Comparison of ENCODE assay signal across 11 cellular contexts in the genomic region with DNA sequence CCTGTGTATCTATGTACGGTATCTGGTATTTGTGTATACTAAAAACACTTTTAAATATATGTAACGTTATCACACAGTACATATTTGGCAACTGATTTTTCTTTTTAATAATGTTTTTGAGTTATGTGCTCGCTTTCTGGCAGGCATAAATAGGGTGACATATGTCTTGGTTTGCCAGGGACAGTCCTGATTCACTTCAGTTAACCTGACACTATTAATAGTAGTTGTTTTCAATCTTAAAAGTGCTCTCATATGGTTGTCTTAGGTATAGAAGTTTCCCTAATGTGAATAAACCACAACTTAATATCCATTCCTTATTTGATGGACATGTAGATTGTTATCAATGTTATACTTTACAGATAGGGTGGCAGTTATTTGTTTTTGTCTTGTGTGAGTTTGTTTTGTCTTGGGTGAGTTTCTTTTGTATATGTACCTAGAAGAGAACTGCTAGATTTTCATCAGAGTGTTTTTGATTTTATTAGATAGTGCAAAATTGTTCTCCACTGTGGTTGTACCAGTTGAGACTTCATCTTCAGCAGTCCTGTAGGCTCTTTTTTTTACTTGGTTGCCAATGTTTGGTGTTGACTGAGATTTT. TPM values are rescaled to one million over a fixed set of nuclear protein-coding genes. Genes with fewer than 3 reads are reported as not detected.
DNase-seq lines count a peak whose midpoint lies in the region; FAIRE-seq and TF ChIP-seq lines count a peak whose summit lies in the region.
"Had no signal": no experiment of that assay in that cellular context is flagged by ENCODE, and none has a peak within 500 bp of the region (broad histone marks: within the 10 kb centered on the region; RNA-seq: fewer than 3 reads in every experiment).

No MANE protein-coding gene starts in this region.

- no peak overlapping the region for H4K91ac ChIP-seq in H1 (replicated peaks; ENCODE audit: insufficient read length, low read length)

- peaks cover 0 to 1% (median 0%) of the 10 kb centered on the region in 3 donors for H3K27me3 Mint-ChIP-seq in CD14-positive monocyte (ENCODE audit: low read depth in 3 of 3)

- H3K23me2 ChIP-seq in H1 (ENCODE audit: low read depth, low read length), result no peaks in the 10 kb centered on the region

- H3K56ac ChIP-seq in H1 (replicated peaks; ENCODE audit: insufficient read length, low read depth, low read length), result no peak overlapping the region

- H2BK12ac ChIP-seq in H1 (ENCODE audit: low read depth, low read length), result no peak overlapping the region

- peaks cover 37% of the 10 kb centered on the region for H3K4me1 Mint-ChIP-seq in CD14-positive monocyte

- H3K36me3 ChIP-seq in H1 (ENCODE audit: control insufficient read depth in 2 of 4, insufficient read depth in 4 of 4, low read length in 3 of 4) (peaks cover 0 to 20% (median 5%) of the 10 kb centered on the region in 4 experiments; a peak in 4 of 8 replicates), H7 (replicated peaks; ENCODE audit: control insufficient read depth, insufficient read depth, low read length) (no peaks in the 10 kb centered on the region), spleen (peaks cover 0 to 26% (median 2%) of the 10 kb centered on the region in 6 donors)

- no peak overlapping the region for H3K23ac ChIP-seq in H1 (ENCODE audit: insufficient read length)

- peaks cover 37 to 74% of the 10 kb centered on the region in 2 experiments for H4K20me1 ChIP-seq in H1 (replicated peaks in 1 of 2; ENCODE audit: control insufficient read depth in 1 of 2, insufficient read depth in 2 of 2, low read length in 2 of 2)

- peaks cover 0 to 19% (median 9%) of the 10 kb centered on the region in 4 experiments; a peak in 6 of 7 replicates for H3K4me1 ChIP-seq in H1 (replicated peaks in 1 of 4; ENCODE audit: control insufficient read depth in 3 of 4, insufficient read depth in 4 of 4, low read length in 3 of 4)
- peaks cover 64 to 100% (median 98%) of the 10 kb centered on the region in 6 donors for H3K4me1 ChIP-seq in spleen

- FAIRE-seq in GM18507 (lab: Jason Lieb, UNC) (peak; percentile 64), HTR-8/SVneo (lab: Jason Lieb, UNC) (peak; percentile 26), H1 (lab: Jason Lieb, UNC) (no peak)
- FAIRE-seq: bronchial epithelial cell had no signal

- H3K27me3 ChIP-seq in H1 (replicated peaks in 1 of 4; ENCODE audit: control insufficient read depth in 3 of 4, extremely low read depth in 1 of 4, insufficient read depth in 3 of 4, low read length in 3 of 4) (no peaks in the 10 kb centered on the region), H7 (ENCODE audit: control insufficient read depth, insufficient read depth, low read length) (no peaks in the 10 kb centered on the region), spleen (replicated peaks in 1 of 7) (no peaks in the 10 kb centered on the region)
- H3K27me3 ChIP-seq: upper lobe of left lung had no signal

- H3K18ac ChIP-seq in H1 (ENCODE audit: extremely low read depth, low read length), result no peak overlapping the region

- H3K79me1 ChIP-seq in H1 (ENCODE audit: low read depth, low read length), result no peaks in the 10 kb centered on the region; the same call in 1 of the 2 replicates

- H3K4me2 ChIP-seq in H1 (ENCODE audit: insufficient read depth in 1 of 2, low read depth in 2 of 2, low read length in 2 of 2), result peak overlapping the region; percentile 19 to 43; a peak in 3 of 4 replicates

- peak overlapping the region in 4 of 7 donors; percentile 12 to 63 (median 28) for H3K27ac Mint-ChIP-seq in CD14-positive monocyte

- H3K9ac ChIP-seq in H1 (replicated peaks in 1 of 4; ENCODE audit: extremely low read depth in 1 of 4, low read depth in 3 of 4, low read length in 3 of 4), result no peak overlapping the region

- no peak overlapping the region for H3K14ac ChIP-seq in H1 (ENCODE audit: insufficient read length)

- no peak overlapping the region for H2AK5ac ChIP-seq in H1 (ENCODE audit: low read depth, low read length)

- H3K36me3 Mint-ChIP-seq in CD14-positive monocyte, result peaks cover 20 to 26% of the 10 kb centered on the region in 2 donors

- H3K79me2 ChIP-seq in H1 (ENCODE audit: control insufficient read depth in 1 of 2, insufficient read depth in 2 of 2, low read length in 2 of 2), result peaks cover 71 to 100% of the 10 kb centered on the region in 2 experiments

- POLR2A ChIA-PET in H1 (lab: Charles Lee; ENCODE audit: partially characterized antibody), result interaction anchor here (1.3 to 2.6 kb wide), 4 partner anchors 8 to 32 kb away, joined by 3 to 37 read pairs (median 8); partner anchors contain the start of gene G3BP1

- H3K9me3 ChIP-seq in H1 (ENCODE audit: insufficient read depth in 2 of 2, low read depth in 1 of 2, low read length in 1 of 2), result no peaks in the 10 kb centered on the region
- H3K9me3 ChIP-seq in spleen, result no peaks in the 10 kb centered on the region
- H3K9me3 ChIP-seq: upper lobe of left lung had no signal

- DNase-seq in CD14-positive monocyte (ENCODE audit: low spot score) (no peak), GM18507 (ENCODE audit: extremely low spot score, insufficient read length, low read depth) (no peak), HTR-8/SVneo (ENCODE audit: insufficient read length, low spot score) (no peak), H1 (ENCODE audit: low read depth in 1 of 2, low spot score in 2 of 2) (no peak), H7 (no peak), dermis blood vessel endothelial cell (no peak), spleen (no peak), SKM-1 treated with dmso at 0.1 percent for 144 hours (lab: John Stamatoyannopoulos, UW; ENCODE audit: unreplicated experiment) (no peak)
- DNase-seq: NCI-H1417 treated with DMSO at 0.1 percent for 48 hours, upper lobe of left lung had no signal

- TF ChIP-seq CTCF in CD14-positive monocyte (IDR thresholded peaks at IDR 0.05) (no peak), H1 (IDR thresholded peaks at IDR 0.05; ENCODE audit: control extremely low read depth in 1 of 3, insufficient read depth in 1 of 3, low read depth in 1 of 3, low read length in 3 of 3) (no peak), spleen (IDR thresholded peaks at IDR 0.05 in 8 of 11, conservative IDR thresholded peaks at IDR 0.05 in 3 of 11) (no peak)

- H2BK20ac ChIP-seq in H1 (ENCODE audit: low read length), result no peak overlapping the region

- H3K9me3 Mint-ChIP-seq in CD14-positive monocyte, result no peaks in the 10 kb centered on the region

- TF ChIP-seq POLR2A in H1 (IDR thresholded peaks at IDR 0.05; ENCODE audit: control extremely low read depth in 1 of 2, low read depth in 2 of 2, low read length in 2 of 2) (no peak), spleen (IDR thresholded peaks at IDR 0.05) (no peak)

- H3K4ac ChIP-seq in H1 (replicated peaks; ENCODE audit: insufficient read length, low read depth, low read length), result no peak overlapping the region

- CTCF ChIA-PET in H1 (lab: Charles Lee; ENCODE audit: partially characterized antibody), result no interaction called here

- H2BK15ac ChIP-seq in H1 (ENCODE audit: low read length), result no peak overlapping the region

- H2AFZ ChIP-seq in H1 (ENCODE audit: low read length), result no peak overlapping the region

- no peak overlapping the region for H4K5ac ChIP-seq in H1 (ENCODE audit: insufficient read length, low read depth, low read length)

- 87% methylated on average over 3 of the region's 3 CpGs; no CpG with 5 or more reads in 1 of the 2 experiments for WGBS in H1 (ENCODE audit: extremely low coverage in 1 of 2, insufficient coverage in 1 of 2, insufficient read length in 1 of 2, insufficient replicate concordance in 2 of 2, low coverage in 1 of 2, low lambda C conversion rate in 2 of 2, missing lambda C conversion rate in 1 of 2), 2 experiments
- 63 to 77% (median 72%) methylated on average over 3 of the region's 3 CpGs for WGBS in spleen, 5 donors

- TF ChIP-seq RAD21 in H1 (IDR thresholded peaks at IDR 0.05 in 1 of 2, conservative IDR thresholded peaks at IDR 0.05 in 1 of 2; ENCODE audit: low read depth in 2 of 2, low read length in 2 of 2), result no peak

- intact Hi-C loops in CD14-positive monocyte (cut with micrococcal nuclease) (no loop called here), spleen (cut with DNase I; ENCODE audit: low total_unique reads) (no loop called here)

- H3K27ac ChIP-seq in H1 (ENCODE audit: low read depth, low read length) (no peak overlapping the region), spleen (no peak overlapping the region)
- H3K27ac ChIP-seq: upper lobe of left lung had no signal

- no peak overlapping the region for H3K4me3 Mint-ChIP-seq in CD14-positive monocyte

- H2BK120ac ChIP-seq in H1 (replicated peaks; ENCODE audit: low read depth, low read length), result no peak overlapping the region

- H3K4me3 ChIP-seq in H1 (ENCODE audit: extremely low read depth in 1 of 4, insufficient read depth in 2 of 4, low read depth in 3 of 4, low read length in 4 of 4), result no peak overlapping the region; a peak in 1 of 8 replicates
- H3K4me3 ChIP-seq in H7 (ENCODE audit: insufficient read depth, low read depth, low read length), result no peak overlapping the region
- H3K4me3 ChIP-seq in spleen, result no peak overlapping the region
- H3K4me3 ChIP-seq: upper lobe of left lung had no signal

- H2BK5ac ChIP-seq in H1 (ENCODE audit: low read depth, low read length), result no peak overlapping the region

- no peak for TF ChIP-seq EP300 in H1 (IDR thresholded peaks at IDR 0.05; ENCODE audit: borderline replicate concordance in 1 of 2, low read depth in 2 of 2, low read length in 2 of 2)

- H4K8ac ChIP-seq in H1 (ENCODE audit: extremely low read depth, insufficient read depth, low read length), result no peak overlapping the region

RNA-seq across cellular contexts. Expression of gene G3BP1, which starts 7.9 kb away (rescaled TPM):
- polyA plus RNA-seq in CD14-positive monocyte (10 to 100 TPM; 58.8 to 60.6 TPM), H1 (2011; rRNA removed) (57.0 and 71.2 TPM in 2 replicates), spleen (10 to 100 TPM; 16.1 to 37.1 (median 31.1) TPM)
- 516 and 529 TPM in 2 replicates for total RNA-seq in H1 (2021; fragmentation: NEBNext Ultra II Directional; extraction: Animal tissue kit (Norgen Biotek cat#: 25700))
- 72.4 TPM for polyA plus RNA-seq in H1 (2011; cell fraction: cytosol; rRNA removed)
- polyA plus RNA-seq in H1 (2011; cell fraction: nucleus; rRNA removed), result 75.6 TPM
- polyA plus RNA-seq in H1 (2012, experiment 1 of 2), result 193 to 256 TPM (median 226 TPM) in 4 replicates
- polyA plus RNA-seq in H1 (2012, experiment 2 of 2), result 21.2 TPM
- polyA plus RNA-seq in H1 (2013, experiment 1 of 2), result 127 TPM
- polyA plus RNA-seq in H1 (2013, experiment 2 of 2), result 121 TPM
- 307 and 404 TPM in 2 replicates for polyA minus RNA-seq in H1 (2011; rRNA and poly(A)+ RNA removed)
- 282 TPM for polyA minus RNA-seq in H1 (2011; cell fraction: cytosol; rRNA and poly(A)+ RNA removed)
- polyA minus RNA-seq in H1 (2011; cell fraction: nucleus; rRNA and poly(A)+ RNA removed), result 293 TPM
- 170 and 204 TPM in 2 replicates for total RNA-seq in H7 (2014; rRNA removed; shearing (Covaris generic))
- total RNA-seq in dermis blood vessel endothelial cell (244 and 263 TPM in 2 replicates), spleen (100 to 1,000 TPM; 145 to 167 (median 159) TPM)

RNA-seq across cellular contexts. Expression of gene ATOX1, which starts 21.2 kb away (rescaled TPM):
- polyA plus RNA-seq in CD14-positive monocyte (100 to 1,000 TPM; 148 to 149 TPM), H1 (2011; rRNA removed) (232 and 249 TPM in 2 replicates), spleen (100 to 1,000 TPM; 146 to 263 (median 211) TPM)
- total RNA-seq in H1 (2021; fragmentation: NEBNext Ultra II Directional; extraction: Animal tissue kit (Norgen Biotek cat#: 25700)), result 77.9 and 79.9 TPM in 2 replicates
- polyA plus RNA-seq in H1 (2011; cell fraction: cytosol; rRNA removed), result 197 TPM
- polyA plus RNA-seq in H1 (2011; cell fraction: nucleus; rRNA removed), result 95.2 TPM
- 110 to 175 TPM (median 169 TPM) in 4 replicates for polyA plus RNA-seq in H1 (2012, experiment 1 of 2)
- 332 TPM for polyA plus RNA-seq in H1 (2012, experiment 2 of 2)
- polyA plus RNA-seq in H1 (2013, experiment 1 of 2), result 137 TPM
- 153 TPM for polyA plus RNA-seq in H1 (2013, experiment 2 of 2)
- 68.1 and 82.4 TPM in 2 replicates for polyA minus RNA-seq in H1 (2011; rRNA and poly(A)+ RNA removed)
- polyA minus RNA-seq in H1 (2011; cell fraction: cytosol; rRNA and poly(A)+ RNA removed), result 33.2 TPM
- polyA minus RNA-seq in H1 (2011; cell fraction: nucleus; rRNA and poly(A)+ RNA removed), result 40.2 TPM
- 38.9 and 50.9 TPM in 2 replicates for total RNA-seq in H7 (2014; rRNA removed; shearing (Covaris generic))
- total RNA-seq in dermis blood vessel endothelial cell (69.8 and 96.3 TPM in 2 replicates), spleen (100 to 1,000 TPM in 1 of 7 donors, 10 to 100 TPM in 6; 63.7 to 101 (median 92.9) TPM)
